In genomic region chr12:6765634-6766581, GRCh38 we compare ENCODE assay signal across 8 cellular contexts. TPM values are rescaled to one million over a fixed set of nuclear protein-coding genes. Genes with fewer than 3 reads are reported as not detected.
A peak's percentile ranks its signal among the peaks of the same experiment; 100 is the strongest.
DNase-seq lines count a peak whose midpoint lies in the region; ATAC-seq, FAIRE-seq and TF ChIP-seq lines count a peak whose summit lies in the region.

PTMS (plus strand) TSS chr12:6766363; CDS start chr12:6766706, 343 bp downstream.

- ATAC-seq in HG03280 (IDR thresholded peaks at IDR 0.05; ENCODE audit: unreplicated experiment) (peak; percentile 24), pancreas (peak; percentile 7 to 45 (median 39)), HG03378 (IDR thresholded peaks at IDR 0.05; ENCODE audit: unreplicated experiment) (no peak)

- H3K27ac ChIP-seq in pancreas, result peak within 1 kb of the TSS; percentile 45 to 90 (median 76)

- in situ Hi-C loops in GM13976 (cut with MboI; ENCODE audit: low sequenced_read_pairs, unreplicated experiment), result no loop called here

- FAIRE-seq in pancreas (lab: Jason Lieb, UNC), result no peak

- no peaks in the 10 kb centered on the region for H3K9me3 ChIP-seq in pancreas

- TF ChIP-seq CTCF in GM13976 (IDR thresholded peaks at IDR 0.05; ENCODE audit: borderline replicate concordance, control extremely low read depth, extremely low read depth, insufficient read depth, missing control alignments) (no peak), pancreas (IDR thresholded peaks at IDR 0.05) (no peak)

- H3K4me1 ChIP-seq in pancreas, result peaks cover 5 to 29% (median 16%) of the 10 kb centered on the region in 3 donors

- H3K36me3 ChIP-seq in pancreas, result no peaks in the 10 kb centered on the region

- H3K27me3 ChIP-seq in pancreas, result no peaks in the 10 kb centered on the region

- 2% methylated on average over 51 to 63 of the region's 63 CpGs for WGBS in pancreas, 2 donors

- intact Hi-C loops in cardiac septum (cut with DNase I) (loop anchor here (1.0 to 5.0 kb wide), 2 partner anchors 13 to 61 kb away; partner anchors contain the start of genes MLF2 and P3H3), pancreas (cut with DNase I) (no loop called here)

- H3K4me3 ChIP-seq in pancreas, result peak within 1 kb of the TSS; percentile 47 to 83 (median 62)

- DNase-seq in AG08396 (ENCODE audit: low spot score) (peak; percentile 87), GM13976 (ENCODE audit: low spot score) (peak; percentile 70), NCI-H524 treated with DMSO at 0.1 percent for 48 hours (lab: John Stamatoyannopoulos, UW) (peak; percentile 68), amniotic stem cell (lab: John Stamatoyannopoulos, UW) (peak; percentile 75), cardiac septum (ENCODE audit: low spot score) (peak; percentile 93), pancreas (peak; percentile 65 to 90 (median 83))

RNA-seq across cellular contexts. Expression of gene PTMS, which starts in this region (rescaled TPM):
- 234 TPM for total RNA-seq in cardiac septum
- total RNA-seq in pancreas, result 100 to 1,000 TPM in 1 of 6 donors, 10 to 100 TPM in 5; 41.0 to 117 (median 58.3) TPM
- 100 to 1,000 TPM; 128 to 276 TPM for polyA plus RNA-seq in pancreas
